ENCODE assay signal across 2 cellular contexts in genomic region chr16:80226499-80226898, GRCh38.
TF ChIP-seq lines count a peak whose summit lies in the region.

No MANE protein-coding gene starts in this region.

TF ChIP-seq in HepG2, 621 proteins besides CTCF, POLR2A, EP300 and RAD21:
- TF ChIP-seq PBX3 (CRISPR knock-in tag; IDR thresholded peaks at IDR 0.05; ENCODE audit: borderline replicate concordance) (no peak), ZNF331 (CRISPR knock-in tag; IDR thresholded peaks at IDR 0.05) (peak; percentile 99), ZMYM4 (CRISPR knock-in tag; IDR thresholded peaks at IDR 0.05) (no peak), ZNF749 (CRISPR knock-in tag; IDR thresholded peaks at IDR 0.05; ENCODE audit: borderline replicate concordance) (no peak)
TF ChIP-seq in HepG2: peak in this region for 1.

TF ChIP-seq in GM23338, 12 proteins besides CTCF, POLR2A, EP300 and RAD21:
- no peak for TF ChIP-seq REST (IDR thresholded peaks at IDR 0.05; ENCODE audit: unreplicated experiment)
- peak; percentile 85 for TF ChIP-seq ZNF331 (CRISPR knock-in tag; IDR thresholded peaks at IDR 0.05; ENCODE audit: low read depth)
